Comparison of ENCODE assay signal across 9 cellular contexts in genomic region chr6:125834347-125834746, GRCh38. TPM values are rescaled to one million over a fixed set of nuclear protein-coding genes. Genes with fewer than 3 reads are reported as not detected.
DNase-seq lines count a peak whose midpoint lies in the region; ATAC-seq, FAIRE-seq and TF ChIP-seq lines count a peak whose summit lies in the region.
"Had no signal": no experiment of that assay in that cellular context is flagged by ENCODE, and none has a peak within 500 bp of the region (broad histone marks: within the 10 kb centered on the region; RNA-seq: fewer than 3 reads in every experiment).

No MANE protein-coding gene starts in this region.

- H3K27me3 Mint-ChIP-seq in activated naive CD8-positive, alpha-beta T cell treated with anti-CD3 and anti-CD28 coated beads, Interleukin-2, amount 10 ng/mL, durations not matched to agents 7 days and 5 days = no peaks in the 10 kb centered on the region
- no peaks in the 10 kb centered on the region for H3K27me3 Mint-ChIP-seq in activated naive CD8-positive, alpha-beta T cell treated with anti-CD3 and anti-CD28 coated beads, Interleukin-2, amount 50 U/mL, for 24 hours
- no peaks in the 10 kb centered on the region for H3K27me3 Mint-ChIP-seq in effector memory CD8-positive, alpha-beta T cell

- TF ChIP-seq CTCF in tibial artery (IDR thresholded peaks at IDR 0.05) (no peak), D721Med (IDR thresholded peaks at IDR 0.05; ENCODE audit: insufficient read depth, missing control alignments) (no peak)

- intact Hi-C loops in tibial artery (cut with DNase I; ENCODE audit: low total_unique reads) = no loop called here

- peak overlapping the region; percentile 52 to 62 for H3K27ac ChIP-seq in tibial artery

- POLR2A ChIA-PET in activated naive CD8-positive, alpha-beta T cell treated with anti-CD3 and anti-CD28 coated beads, Interleukin-2, amount 10 ng/mL, durations not matched to agents 7 days and 5 days (lab: Charles Lee) = interaction anchor here (0.5 to 1.6 kb wide), 3 partner anchors 9 to 53 kb away, joined by 3 to 11 read pairs (median 3); partner anchors contain the start of gene NCOA7

- peaks cover 0 to 35% (median 4%) of the 10 kb centered on the region in 4 donors for H3K4me1 ChIP-seq in tibial artery

- no peaks in the 10 kb centered on the region for H3K36me3 ChIP-seq in tibial artery

- H3K4me3 Mint-ChIP-seq in activated naive CD8-positive, alpha-beta T cell treated with anti-CD3 and anti-CD28 coated beads, Interleukin-2, amount 10 ng/mL, durations not matched to agents 7 days and 5 days = no peak overlapping the region
- H3K4me3 Mint-ChIP-seq in activated naive CD8-positive, alpha-beta T cell treated with anti-CD3 and anti-CD28 coated beads, Interleukin-2, amount 50 U/mL, for 24 hours = no peak overlapping the region
- peak overlapping the region; percentile 52 to 53 for H3K4me3 Mint-ChIP-seq in effector memory CD8-positive, alpha-beta T cell

- H3K27me3 ChIP-seq in tibial artery = no peaks in the 10 kb centered on the region

- ATAC-seq in activated naive CD8-positive, alpha-beta T cell treated with anti-CD3 and anti-CD28 coated beads, Interleukin-2, amount 10 ng/mL, durations not matched to agents 7 days and 5 days (ENCODE audit: low read depth) = peak; percentile 57
- no peak for ATAC-seq in activated naive CD8-positive, alpha-beta T cell treated with anti-CD3 and anti-CD28 coated beads, Interleukin-2, amount 50 U/mL, for 24 hours
- peak; percentile 92 for ATAC-seq in HG03108 (IDR thresholded peaks at IDR 0.05; ENCODE audit: unreplicated experiment)
- ATAC-seq in effector memory CD8-positive, alpha-beta T cell (replicated peaks) = peak; percentile 73

- no peaks in the 10 kb centered on the region for H3K9me3 Mint-ChIP-seq in activated naive CD8-positive, alpha-beta T cell treated with anti-CD3 and anti-CD28 coated beads, Interleukin-2, amount 10 ng/mL, durations not matched to agents 7 days and 5 days
- no peaks in the 10 kb centered on the region for H3K9me3 Mint-ChIP-seq in activated naive CD8-positive, alpha-beta T cell treated with anti-CD3 and anti-CD28 coated beads, Interleukin-2, amount 50 U/mL, for 24 hours
- H3K9me3 Mint-ChIP-seq in effector memory CD8-positive, alpha-beta T cell = no peaks in the 10 kb centered on the region

- peaks cover 10% of the 10 kb centered on the region for H3K36me3 Mint-ChIP-seq in activated naive CD8-positive, alpha-beta T cell treated with anti-CD3 and anti-CD28 coated beads, Interleukin-2, amount 10 ng/mL, durations not matched to agents 7 days and 5 days
- H3K36me3 Mint-ChIP-seq in activated naive CD8-positive, alpha-beta T cell treated with anti-CD3 and anti-CD28 coated beads, Interleukin-2, amount 50 U/mL, for 24 hours (ENCODE audit: low read depth) = peaks cover 7% of the 10 kb centered on the region
- H3K36me3 Mint-ChIP-seq in effector memory CD8-positive, alpha-beta T cell (ENCODE audit: insufficient read depth) = peaks cover 3% of the 10 kb centered on the region

- no peaks in the 10 kb centered on the region for H3K9me3 ChIP-seq in tibial artery

- no peak overlapping the region for H3K4me3 ChIP-seq in tibial artery

- DNase-seq in activated naive CD8-positive, alpha-beta T cell treated with anti-CD3 and anti-CD28 coated beads, Interleukin-2, amount 10 ng/mL, durations not matched to agents 7 days and 5 days = no peak
- no peak for DNase-seq in activated naive CD8-positive, alpha-beta T cell treated with anti-CD3 and anti-CD28 coated beads, Interleukin-2, amount 50 U/mL, for 24 hours
- peak in 1 of 3 experiments; percentile 7 for DNase-seq in effector memory CD8-positive, alpha-beta T cell
- no peak for DNase-seq in tibial artery
- no peak for DNase-seq in foreskin melanocyte
- no peak for DNase-seq in activated gamma-delta T cell (lab: John Stamatoyannopoulos, UW)
- DNase-seq in D721Med (ENCODE audit: insufficient read length, low spot score) = no peak
- DNase-seq: NCI-H1930 had no signal

- no peak for FAIRE-seq in D721Med (lab: Jason Lieb, UNC)

- peaks cover 34% of the 10 kb centered on the region for H3K4me1 Mint-ChIP-seq in activated naive CD8-positive, alpha-beta T cell treated with anti-CD3 and anti-CD28 coated beads, Interleukin-2, amount 10 ng/mL, durations not matched to agents 7 days and 5 days
- peaks cover 47% of the 10 kb centered on the region for H3K4me1 Mint-ChIP-seq in activated naive CD8-positive, alpha-beta T cell treated with anti-CD3 and anti-CD28 coated beads, Interleukin-2, amount 50 U/mL, for 24 hours
- peaks cover 41 to 45% of the 10 kb centered on the region in 2 donors for H3K4me1 Mint-ChIP-seq in effector memory CD8-positive, alpha-beta T cell (ENCODE audit: low read depth in 2 of 2)

- H3K27ac Mint-ChIP-seq in activated naive CD8-positive, alpha-beta T cell treated with anti-CD3 and anti-CD28 coated beads, Interleukin-2, amount 10 ng/mL, durations not matched to agents 7 days and 5 days = no peak overlapping the region
- no peak overlapping the region for H3K27ac Mint-ChIP-seq in activated naive CD8-positive, alpha-beta T cell treated with anti-CD3 and anti-CD28 coated beads, Interleukin-2, amount 50 U/mL, for 24 hours
- H3K27ac Mint-ChIP-seq in effector memory CD8-positive, alpha-beta T cell = peak overlapping the region; percentile 69 to 81

RNA-seq across cellular contexts. Expression of gene NCOA7, which starts 43.6 kb away (rescaled TPM):
- total RNA-seq in activated naive CD8-positive, alpha-beta T cell treated with anti-CD3 and anti-CD28 coated beads, Interleukin-2, amount 10 ng/mL, durations not matched to agents 7 days and 5 days = 10 to 100 TPM; 51.1 to 58.6 TPM

Comparison
In these comparisons a context has a peak if more than half of its experiments do, and no peak if none do; other contexts are left out.
1. H3K27ac Mint-ChIP-seq: peak in effector memory CD8-positive, alpha-beta T cell (2 of 2); none in activated naive CD8-positive, alpha-beta T cell treated with anti-CD3 and anti-CD28 coated beads, Interleukin-2, amount 10 ng/mL, durations not matched to agents 7 days and 5 days (single experiment) and activated naive CD8-positive, alpha-beta T cell treated with anti-CD3 and anti-CD28 coated beads, Interleukin-2, amount 50 U/mL, for 24 hours (single experiment).
2. H3K4me3 Mint-ChIP-seq: peak in effector memory CD8-positive, alpha-beta T cell (2 of 2); none in activated naive CD8-positive, alpha-beta T cell treated with anti-CD3 and anti-CD28 coated beads, Interleukin-2, amount 10 ng/mL, durations not matched to agents 7 days and 5 days (single experiment) and activated naive CD8-positive, alpha-beta T cell treated with anti-CD3 and anti-CD28 coated beads, Interleukin-2, amount 50 U/mL, for 24 hours (single experiment).